In the genomic region with DNA sequence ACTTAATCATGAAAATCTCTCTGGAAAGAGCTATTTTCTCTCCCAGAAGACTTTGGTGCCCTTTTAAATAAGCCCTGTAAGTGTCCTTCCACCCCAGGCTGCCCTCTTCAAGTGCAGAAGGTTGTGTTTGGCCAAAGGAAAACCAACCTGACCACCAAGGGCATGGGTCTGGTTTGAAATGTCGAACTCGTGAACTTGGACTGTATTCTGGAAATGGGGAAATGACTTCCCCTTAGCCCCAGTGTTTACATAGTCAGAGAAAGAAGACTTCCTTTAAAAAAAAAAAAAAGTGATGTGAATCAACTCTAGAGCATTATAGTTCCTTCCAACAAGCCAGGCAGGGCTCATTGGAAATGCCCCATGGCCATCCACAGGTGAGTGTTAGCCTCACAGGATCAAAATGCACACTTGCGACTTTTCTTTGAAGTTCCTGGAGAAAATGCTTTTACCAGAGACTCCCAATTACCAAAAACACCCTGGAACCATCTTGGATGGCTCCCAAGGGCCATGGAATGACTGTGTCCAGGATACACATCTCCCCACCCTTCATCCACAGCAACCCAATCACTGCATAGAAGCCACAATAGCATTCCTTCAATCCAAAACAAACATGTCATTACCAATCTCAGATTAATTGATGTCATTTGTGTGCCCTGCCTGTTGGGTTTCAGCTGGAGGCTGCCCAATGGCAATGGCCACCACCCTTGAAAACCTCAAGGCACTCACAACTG, we compare ENCODE assay signal across 18 cellular contexts.
"Had no signal": no experiment of that assay in that cellular context is flagged by ENCODE, and none has a peak within 500 bp of the region (broad histone marks: within the 10 kb centered on the region; RNA-seq: fewer than 3 reads in every experiment).

No MANE protein-coding gene starts in this region.

- H3K27me3 ChIP-seq: neutrophil, pancreas, testis, upper lobe of left lung had no signal

- H3K27ac ChIP-seq: epithelial cell of prostate, neutrophil, pancreas, stomach, testis, upper lobe of left lung, WERI-Rb-1 had no signal

- H3K36me3 Mint-ChIP-seq: activated naive CD8-positive, alpha-beta T cell; memory B cell; natural killer cell; stimulated activated effector memory CD8-positive, alpha-beta T cell treated with anti-CD3 and anti-CD28 coated beads, Interleukin-12 subunit alpha, Interleukin-12 subunit beta, amount 100 ng/mL, for 72 hours had no signal

- H3K36me3 ChIP-seq: neutrophil, pancreas, stomach, upper lobe of left lung, WERI-Rb-1 had no signal

- H3K4me1 ChIP-seq: pancreas, testis had no signal

- H3K4me3 Mint-ChIP-seq: activated naive CD8-positive, alpha-beta T cell; activated T-helper 1 cell treated with anti-CD3 and anti-CD28 coated beads, Interleukin-12 subunit alpha, Interleukin-12 subunit beta, Interleukin-2, Interleukin-4 antibody, amounts not matched to agents 30 ng/mL and 10 ng/mL and 1 ng/mL, durations not matched to agents 14 hours and 24 hours and 36 hours; endodermal cell; memory B cell; natural killer cell; stimulated activated effector memory CD8-positive, alpha-beta T cell treated with anti-CD3 and anti-CD28 coated beads, Interleukin-12 subunit alpha, Interleukin-12 subunit beta, amount 100 ng/mL, for 72 hours; T-helper 1 cell treated with Interleukin-12 subunit alpha and Interleukin-12 subunit beta and Interleukin-4 antibody, amounts not matched to agents 30 μg/mL and 1 μg/mL, for 36 hours had no signal

- H3K4me3 ChIP-seq: pancreas, stomach, testis, upper lobe of left lung had no signal

- H3K9me3 Mint-ChIP-seq: activated T-helper 1 cell treated with anti-CD3 and anti-CD28 coated beads, Interleukin-12 subunit alpha, Interleukin-12 subunit beta, Interleukin-2, Interleukin-4 antibody, amounts not matched to agents 30 ng/mL and 10 ng/mL and 1 ng/mL, durations not matched to agents 14 hours and 24 hours and 36 hours; endodermal cell; memory B cell; natural killer cell; stimulated activated effector memory CD8-positive, alpha-beta T cell treated with anti-CD3 and anti-CD28 coated beads, Interleukin-12 subunit alpha, Interleukin-12 subunit beta, amount 100 ng/mL, for 72 hours had no signal

- H3K4me1 Mint-ChIP-seq: memory B cell; natural killer cell; stimulated activated effector memory CD8-positive, alpha-beta T cell treated with anti-CD3 and anti-CD28 coated beads, Interleukin-12 subunit alpha, Interleukin-12 subunit beta, amount 100 ng/mL, for 72 hours had no signal

- H3K9me3 ChIP-seq: neutrophil, pancreas, stomach, testis, upper lobe of left lung had no signal

- H3K27ac Mint-ChIP-seq: activated naive CD8-positive, alpha-beta T cell; activated T-helper 1 cell treated with anti-CD3 and anti-CD28 coated beads, Interleukin-12 subunit alpha, Interleukin-12 subunit beta, Interleukin-2, Interleukin-4 antibody, amounts not matched to agents 30 ng/mL and 10 ng/mL and 1 ng/mL, durations not matched to agents 14 hours and 24 hours and 36 hours; endodermal cell; memory B cell; natural killer cell; stimulated activated effector memory CD8-positive, alpha-beta T cell treated with anti-CD3 and anti-CD28 coated beads, Interleukin-12 subunit alpha, Interleukin-12 subunit beta, amount 100 ng/mL, for 72 hours; T-helper 1 cell treated with Interleukin-12 subunit alpha and Interleukin-12 subunit beta and Interleukin-4 antibody, amounts not matched to agents 30 μg/mL and 1 μg/mL, for 36 hours had no signal

- DNase-seq: activated CD4-positive, alpha-beta T cell treated with anti-CD3 and anti-CD28 coated beads, Interleukin-2, amount 50 U/mL, for 48 hours; activated gamma-delta T cell treated with Interleukin-2 at 50 U/mL for 16 hours; amniotic stem cell; endodermal cell; natural killer cell; pancreas; stimulated activated CD4-positive, alpha-beta T cell treated with anti-CD3 and anti-CD28 coated beads, Interleukin-4, amount 100 ng/mL, for 24 hours; stomach; testis; upper lobe of left lung; WERI-Rb-1 had no signal
